1 cellular context compared by ENCODE assay signal in the genomic region with DNA sequence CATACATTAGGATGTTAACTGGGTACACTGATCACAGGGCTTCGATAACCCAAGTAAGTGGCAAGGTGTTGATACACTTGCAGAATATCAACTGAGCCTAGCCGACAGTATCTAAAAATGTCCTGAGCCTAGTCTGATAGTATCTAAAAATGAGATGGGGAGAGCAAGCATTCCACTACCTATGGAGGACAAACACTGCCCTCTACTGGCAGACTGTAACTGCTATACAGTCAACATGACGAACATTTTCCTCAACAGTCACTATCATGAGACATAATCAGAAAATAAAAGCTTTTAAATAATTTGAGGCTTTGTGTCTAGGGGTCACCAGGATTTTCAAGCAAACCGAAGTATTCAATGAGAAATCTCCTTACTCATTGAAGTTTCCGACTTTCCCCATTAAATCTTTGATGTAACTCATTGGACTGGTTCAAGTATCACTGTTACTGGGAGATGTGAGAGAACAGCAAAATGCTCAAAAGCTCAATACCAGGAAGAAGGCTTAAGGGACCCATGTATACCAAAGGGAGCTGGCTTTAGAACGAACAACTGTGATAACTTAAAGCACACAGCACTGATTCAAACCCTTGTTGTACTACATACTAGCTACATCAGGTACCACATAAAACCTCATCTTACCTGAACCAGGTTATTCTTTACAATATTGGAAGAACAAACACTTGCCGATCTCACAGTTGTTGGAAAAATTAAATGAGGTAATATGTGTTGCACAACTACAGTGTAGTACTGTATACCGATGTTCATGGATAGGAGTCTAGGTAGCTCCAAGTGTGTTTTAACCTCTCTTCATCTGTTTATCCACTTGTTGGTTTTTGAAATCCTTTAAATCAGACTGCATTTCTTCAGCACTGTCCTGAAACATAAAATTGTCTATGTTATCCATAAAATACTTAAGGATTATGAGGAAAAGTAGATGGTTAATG.
A peak's percentile ranks its signal among the peaks of the same experiment; 100 is the strongest.
TF ChIP-seq lines count a peak whose summit lies in the region.

No MANE protein-coding gene starts in this region.

TF ChIP-seq in K562, 482 proteins besides CTCF, POLR2A, EP300 and RAD21 (continued from another document and continues in another):
- 0 out of 2 replicates have a peak, but pooled peaks have one; percentile 43 for TF ChIP-seq GATAD2B (IDR thresholded peaks at IDR 0.05; ENCODE audit: borderline replicate concordance)
- no peak for TF ChIP-seq ZNF589 (CRISPR knock-in tag; IDR thresholded peaks at IDR 0.05; ENCODE audit: low read depth)
- no peak for TF ChIP-seq MECOM (CRISPR knock-in tag; IDR thresholded peaks at IDR 0.05)
- no peak for TF ChIP-seq SMARCA4 (IDR thresholded peaks at IDR 0.05)
- TF ChIP-seq HNRNPL (IDR thresholded peaks at IDR 0.05; ENCODE audit: low read depth, low read length): no peak
- no peak for TF ChIP-seq ZNF184 (CRISPR knock-in tag; IDR thresholded peaks at IDR 0.05)
- no peak for TF ChIP-seq TOE1 (IDR thresholded peaks at IDR 0.05; ENCODE audit: borderline replicate concordance)
- TF ChIP-seq TOE1 (CRISPR knock-in tag; IDR thresholded peaks at IDR 0.05; ENCODE audit: borderline replicate concordance, low read depth): no peak
- TF ChIP-seq ATF7 (IDR thresholded peaks at IDR 0.05): peak; percentile 44; the same call in 1 of the 2 replicates
- TF ChIP-seq FOXA3 (CRISPR knock-in tag; conservative IDR thresholded peaks at IDR 0.05 in 1 of 2, IDR thresholded peaks at IDR 0.05 in 1 of 2): peak; percentile 65 to 84
- no peak for TF ChIP-seq TBL1XR1 (IDR thresholded peaks at IDR 0.05; ENCODE audit: low read length in 2 of 2)
- peak; percentile 35; the same call in 1 of the 2 replicates for TF ChIP-seq RB1 (IDR thresholded peaks at IDR 0.05; ENCODE audit: low read depth)
- no peak for TF ChIP-seq MYNN (IDR thresholded peaks at IDR 0.05)
- no peak for TF ChIP-seq MYNN (CRISPR knock-in tag; IDR thresholded peaks at IDR 0.05)
- TF ChIP-seq, protein P1, sequence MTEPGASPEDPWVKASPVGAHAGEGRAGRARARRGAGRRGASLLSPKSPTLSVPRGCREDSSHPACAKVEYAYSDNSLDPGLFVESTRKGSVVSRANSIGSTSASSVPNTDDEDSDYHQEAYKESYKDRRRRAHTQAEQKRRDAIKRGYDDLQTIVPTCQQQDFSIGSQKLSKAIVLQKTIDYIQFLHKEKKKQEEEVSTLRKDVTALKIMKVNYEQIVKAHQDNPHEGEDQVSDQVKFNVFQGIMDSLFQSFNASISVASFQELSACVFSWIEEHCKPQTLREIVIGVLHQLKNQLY (CRISPR knock-in tag; conservative IDR thresholded peaks at IDR 0.05): 0 out of 4 replicates have a peak, but pooled peaks of 1 of the 2 experiments have one; percentile 44
- no peak for TF ChIP-seq ZNF41 (CRISPR knock-in tag; conservative IDR thresholded peaks at IDR 0.05)
- TF ChIP-seq, protein P2, sequence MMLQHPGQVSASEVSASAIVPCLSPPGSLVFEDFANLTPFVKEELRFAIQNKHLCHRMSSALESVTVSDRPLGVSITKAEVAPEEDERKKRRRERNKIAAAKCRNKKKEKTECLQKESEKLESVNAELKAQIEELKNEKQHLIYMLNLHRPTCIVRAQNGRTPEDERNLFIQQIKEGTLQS (IDR thresholded peaks at IDR 0.05): peak; percentile 69
- TF ChIP-seq, protein P2 (CRISPR knock-in tag; conservative IDR thresholded peaks at IDR 0.05): peak; percentile 68; the same call in 1 of the 2 replicates
- no peak for TF ChIP-seq KLF13 (tag; IDR thresholded peaks at IDR 0.05; ENCODE audit: borderline replicate concordance, low read depth)
- no peak for TF ChIP-seq GTF2E2 (tag; IDR thresholded peaks at IDR 0.05)
- TF ChIP-seq BCL6 (CRISPR knock-in tag; IDR thresholded peaks at IDR 0.05): no peak
- no peak for TF ChIP-seq GABPB2 (CRISPR knock-in tag; conservative IDR thresholded peaks at IDR 0.05)
- no peak for TF ChIP-seq SNRNP70 (optimal IDR thresholded peaks at IDR 0.05; ENCODE audit: low read depth, low read length)
- TF ChIP-seq, protein P3, sequence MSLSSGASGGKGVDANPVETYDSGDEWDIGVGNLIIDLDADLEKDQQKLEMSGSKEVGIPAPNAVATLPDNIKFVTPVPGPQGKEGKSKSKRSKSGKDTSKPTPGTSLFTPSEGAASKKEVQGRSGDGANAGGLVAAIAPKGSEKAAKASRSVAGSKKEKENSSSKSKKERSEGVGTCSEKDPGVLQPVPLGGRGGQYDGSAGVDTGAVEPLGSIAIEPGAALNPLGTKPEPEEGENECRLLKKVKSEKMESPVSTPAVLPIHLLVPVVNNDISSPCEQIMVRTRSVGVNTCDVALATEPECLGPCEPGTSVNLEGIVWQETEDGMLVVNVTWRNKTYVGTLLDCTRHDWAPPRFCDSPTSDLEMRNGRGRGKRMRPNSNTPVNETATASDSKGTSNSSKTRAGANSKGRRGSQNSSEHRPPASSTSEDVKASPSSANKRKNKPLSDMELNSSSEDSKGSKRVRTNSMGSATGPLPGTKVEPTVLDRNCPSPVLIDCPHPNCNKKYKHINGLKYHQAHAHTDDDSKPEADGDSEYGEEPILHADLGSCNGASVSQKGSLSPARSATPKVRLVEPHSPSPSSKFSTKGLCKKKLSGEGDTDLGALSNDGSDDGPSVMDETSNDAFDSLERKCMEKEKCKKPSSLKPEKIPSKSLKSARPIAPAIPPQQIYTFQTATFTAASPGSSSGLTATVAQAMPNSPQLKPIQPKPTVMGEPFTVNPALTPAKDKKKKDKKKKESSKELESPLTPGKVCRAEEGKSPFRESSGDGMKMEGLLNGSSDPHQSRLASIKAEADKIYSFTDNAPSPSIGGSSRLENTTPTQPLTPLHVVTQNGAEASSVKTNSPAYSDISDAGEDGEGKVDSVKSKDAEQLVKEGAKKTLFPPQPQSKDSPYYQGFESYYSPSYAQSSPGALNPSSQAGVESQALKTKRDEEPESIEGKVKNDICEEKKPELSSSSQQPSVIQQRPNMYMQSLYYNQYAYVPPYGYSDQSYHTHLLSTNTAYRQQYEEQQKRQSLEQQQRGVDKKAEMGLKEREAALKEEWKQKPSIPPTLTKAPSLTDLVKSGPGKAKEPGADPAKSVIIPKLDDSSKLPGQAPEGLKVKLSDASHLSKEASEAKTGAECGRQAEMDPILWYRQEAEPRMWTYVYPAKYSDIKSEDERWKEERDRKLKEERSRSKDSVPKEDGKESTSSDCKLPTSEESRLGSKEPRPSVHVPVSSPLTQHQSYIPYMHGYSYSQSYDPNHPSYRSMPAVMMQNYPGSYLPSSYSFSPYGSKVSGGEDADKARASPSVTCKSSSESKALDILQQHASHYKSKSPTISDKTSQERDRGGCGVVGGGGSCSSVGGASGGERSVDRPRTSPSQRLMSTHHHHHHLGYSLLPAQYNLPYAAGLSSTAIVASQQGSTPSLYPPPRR (CRISPR knock-in tag; IDR thresholded peaks at IDR 0.05; ENCODE audit: borderline replicate concordance): no peak
- TF ChIP-seq ZNF507 (tag; conservative IDR thresholded peaks at IDR 0.05): no peak
- no peak for TF ChIP-seq ZFX (CRISPR knock-in tag; IDR thresholded peaks at IDR 0.05)
- TF ChIP-seq CBX8 (IDR thresholded peaks at IDR 0.05; ENCODE audit: borderline replicate concordance, extremely low read depth, low read depth, low read length, poor library complexity, severe bottlenecking): no peak
- 0 out of 2 replicates have a peak, but pooled peaks have one; percentile 21 for TF ChIP-seq HDGF (IDR thresholded peaks at IDR 0.05)
- no peak for TF ChIP-seq MED1 (CRISPR knock-in tag; IDR thresholded peaks at IDR 0.05; ENCODE audit: borderline replicate concordance)
- TF ChIP-seq, protein P4, sequence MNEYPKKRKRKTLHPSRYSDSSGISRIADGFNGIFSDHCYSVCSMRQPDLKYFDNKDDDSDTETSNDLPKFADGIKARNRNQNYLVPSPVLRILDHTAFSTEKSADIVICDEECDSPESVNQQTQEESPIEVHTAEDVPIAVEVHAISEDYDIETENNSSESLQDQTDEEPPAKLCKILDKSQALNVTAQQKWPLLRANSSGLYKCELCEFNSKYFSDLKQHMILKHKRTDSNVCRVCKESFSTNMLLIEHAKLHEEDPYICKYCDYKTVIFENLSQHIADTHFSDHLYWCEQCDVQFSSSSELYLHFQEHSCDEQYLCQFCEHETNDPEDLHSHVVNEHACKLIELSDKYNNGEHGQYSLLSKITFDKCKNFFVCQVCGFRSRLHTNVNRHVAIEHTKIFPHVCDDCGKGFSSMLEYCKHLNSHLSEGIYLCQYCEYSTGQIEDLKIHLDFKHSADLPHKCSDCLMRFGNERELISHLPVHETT (CRISPR knock-in tag; conservative IDR thresholded peaks at IDR 0.05 in 1 of 2, IDR thresholded peaks at IDR 0.05 in 1 of 2): no peak
- TF ChIP-seq PYGO2 (tag; IDR thresholded peaks at IDR 0.05): no peak
- no peak for TF ChIP-seq ZNF707 (CRISPR knock-in tag; conservative IDR thresholded peaks at IDR 0.05)
- TF ChIP-seq CBX2 (IDR thresholded peaks at IDR 0.05; ENCODE audit: insufficient read depth, low read length, poor library complexity, severe bottlenecking): no peak
- TF ChIP-seq ZNF778 (CRISPR knock-in tag; IDR thresholded peaks at IDR 0.05): no peak
- TF ChIP-seq GATA2 (CRISPR knock-in tag; IDR thresholded peaks at IDR 0.05): peak; percentile 84
- TF ChIP-seq, protein P5, sequence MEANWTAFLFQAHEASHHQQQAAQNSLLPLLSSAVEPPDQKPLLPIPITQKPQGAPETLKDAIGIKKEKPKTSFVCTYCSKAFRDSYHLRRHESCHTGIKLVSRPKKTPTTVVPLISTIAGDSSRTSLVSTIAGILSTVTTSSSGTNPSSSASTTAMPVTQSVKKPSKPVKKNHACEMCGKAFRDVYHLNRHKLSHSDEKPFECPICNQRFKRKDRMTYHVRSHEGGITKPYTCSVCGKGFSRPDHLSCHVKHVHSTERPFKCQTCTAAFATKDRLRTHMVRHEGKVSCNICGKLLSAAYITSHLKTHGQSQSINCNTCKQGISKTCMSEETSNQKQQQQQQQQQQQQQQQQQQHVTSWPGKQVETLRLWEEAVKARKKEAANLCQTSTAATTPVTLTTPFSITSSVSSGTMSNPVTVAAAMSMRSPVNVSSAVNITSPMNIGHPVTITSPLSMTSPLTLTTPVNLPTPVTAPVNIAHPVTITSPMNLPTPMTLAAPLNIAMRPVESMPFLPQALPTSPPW (CRISPR knock-in tag; IDR thresholded peaks at IDR 0.05): peak; percentile 45
- TF ChIP-seq TEAD4 (IDR thresholded peaks at IDR 0.05; ENCODE audit: low read length): peak; percentile 75
- TF ChIP-seq TEAD4 (CRISPR knock-in tag; IDR thresholded peaks at IDR 0.05; ENCODE audit: borderline replicate concordance): no peak
- peak; percentile 36 to 72; a peak in 2 of 4 replicates for TF ChIP-seq MAZ (CRISPR knock-in tag; conservative IDR thresholded peaks at IDR 0.05 in 1 of 2, IDR thresholded peaks at IDR 0.05 in 1 of 2)
- TF ChIP-seq CBFA2T2 (conservative IDR thresholded peaks at IDR 0.05): no peak
- peak; percentile 83 for TF ChIP-seq FOSL1 (tag; conservative IDR thresholded peaks at IDR 0.05)
- peak; percentile 69 to 75 for TF ChIP-seq FOXK2 (conservative IDR thresholded peaks at IDR 0.05 in 1 of 2, IDR thresholded peaks at IDR 0.05 in 1 of 2; ENCODE audit: low read depth in 2 of 2)
- TF ChIP-seq, protein P6, sequence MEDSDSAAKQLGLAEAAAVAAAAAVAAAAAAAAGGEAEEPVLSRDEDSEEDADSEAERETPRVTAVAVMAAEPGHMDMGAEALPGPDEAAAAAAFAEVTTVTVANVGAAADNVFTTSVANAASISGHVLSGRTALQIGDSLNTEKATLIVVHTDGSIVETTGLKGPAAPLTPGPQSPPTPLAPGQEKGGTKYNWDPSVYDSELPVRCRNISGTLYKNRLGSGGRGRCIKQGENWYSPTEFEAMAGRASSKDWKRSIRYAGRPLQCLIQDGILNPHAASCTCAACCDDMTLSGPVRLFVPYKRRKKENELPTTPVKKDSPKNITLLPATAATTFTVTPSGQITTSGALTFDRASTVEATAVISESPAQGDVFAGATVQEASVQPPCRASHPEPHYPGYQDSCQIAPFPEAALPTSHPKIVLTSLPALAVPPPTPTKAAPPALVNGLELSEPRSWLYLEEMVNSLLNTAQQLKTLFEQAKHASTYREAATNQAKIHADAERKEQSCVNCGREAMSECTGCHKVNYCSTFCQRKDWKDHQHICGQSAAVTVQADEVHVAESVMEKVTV (CRISPR knock-in tag; IDR thresholded peaks at IDR 0.05): peak; percentile 99
- TF ChIP-seq ZNF668 (CRISPR knock-in tag; IDR thresholded peaks at IDR 0.05): no peak
- no peak for TF ChIP-seq HLTF (IDR thresholded peaks at IDR 0.05)
- TF ChIP-seq, protein P7, sequence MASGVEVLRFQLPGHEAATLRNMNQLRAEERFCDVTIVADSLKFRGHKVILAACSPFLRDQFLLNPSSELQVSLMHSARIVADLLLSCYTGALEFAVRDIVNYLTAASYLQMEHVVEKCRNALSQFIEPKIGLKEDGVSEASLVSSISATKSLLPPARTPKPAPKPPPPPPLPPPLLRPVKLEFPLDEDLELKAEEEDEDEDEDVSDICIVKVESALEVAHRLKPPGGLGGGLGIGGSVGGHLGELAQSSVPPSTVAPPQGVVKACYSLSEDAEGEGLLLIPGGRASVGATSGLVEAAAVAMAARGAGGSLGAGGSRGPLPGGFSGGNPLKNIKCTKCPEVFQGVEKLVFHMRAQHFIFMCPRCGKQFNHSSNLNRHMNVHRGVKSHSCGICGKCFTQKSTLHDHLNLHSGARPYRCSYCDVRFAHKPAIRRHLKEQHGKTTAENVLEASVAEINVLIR (CRISPR knock-in tag; IDR thresholded peaks at IDR 0.05): no peak
- TF ChIP-seq, protein P8, sequence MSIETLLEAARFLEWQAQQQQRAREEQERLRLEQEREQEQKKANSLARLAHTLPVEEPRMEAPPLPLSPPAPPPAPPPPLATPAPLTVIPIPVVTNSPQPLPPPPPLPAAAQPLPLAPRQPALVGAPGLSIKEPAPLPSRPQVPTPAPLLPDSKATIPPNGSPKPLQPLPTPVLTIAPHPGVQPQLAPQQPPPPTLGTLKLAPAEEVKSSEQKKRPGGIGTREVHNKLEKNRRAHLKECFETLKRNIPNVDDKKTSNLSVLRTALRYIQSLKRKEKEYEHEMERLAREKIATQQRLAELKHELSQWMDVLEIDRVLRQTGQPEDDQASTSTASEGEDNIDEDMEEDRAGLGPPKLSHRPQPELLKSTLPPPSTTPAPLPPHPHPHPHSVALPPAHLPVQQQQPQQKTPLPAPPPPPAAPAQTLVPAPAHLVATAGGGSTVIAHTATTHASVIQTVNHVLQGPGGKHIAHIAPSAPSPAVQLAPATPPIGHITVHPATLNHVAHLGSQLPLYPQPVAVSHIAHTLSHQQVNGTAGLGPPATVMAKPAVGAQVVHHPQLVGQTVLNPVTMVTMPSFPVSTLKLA (conservative IDR thresholded peaks at IDR 0.05): peak in 1 of 2 experiments; percentile 31; a peak in 1 of 4 replicates
- no peak for TF ChIP-seq ZNF133 (CRISPR knock-in tag; IDR thresholded peaks at IDR 0.05)
- TF ChIP-seq ZNF354B (CRISPR knock-in tag; IDR thresholded peaks at IDR 0.05): 0 out of 2 replicates have a peak, but pooled peaks have one; percentile 10
- peak; percentile 94 for TF ChIP-seq SMC3 (conservative IDR thresholded peaks at IDR 0.05; ENCODE audit: insufficient read depth, low read depth, low read length)
